Comparison of ENCODE assay signal across 8 cellular contexts in the genomic region with DNA sequence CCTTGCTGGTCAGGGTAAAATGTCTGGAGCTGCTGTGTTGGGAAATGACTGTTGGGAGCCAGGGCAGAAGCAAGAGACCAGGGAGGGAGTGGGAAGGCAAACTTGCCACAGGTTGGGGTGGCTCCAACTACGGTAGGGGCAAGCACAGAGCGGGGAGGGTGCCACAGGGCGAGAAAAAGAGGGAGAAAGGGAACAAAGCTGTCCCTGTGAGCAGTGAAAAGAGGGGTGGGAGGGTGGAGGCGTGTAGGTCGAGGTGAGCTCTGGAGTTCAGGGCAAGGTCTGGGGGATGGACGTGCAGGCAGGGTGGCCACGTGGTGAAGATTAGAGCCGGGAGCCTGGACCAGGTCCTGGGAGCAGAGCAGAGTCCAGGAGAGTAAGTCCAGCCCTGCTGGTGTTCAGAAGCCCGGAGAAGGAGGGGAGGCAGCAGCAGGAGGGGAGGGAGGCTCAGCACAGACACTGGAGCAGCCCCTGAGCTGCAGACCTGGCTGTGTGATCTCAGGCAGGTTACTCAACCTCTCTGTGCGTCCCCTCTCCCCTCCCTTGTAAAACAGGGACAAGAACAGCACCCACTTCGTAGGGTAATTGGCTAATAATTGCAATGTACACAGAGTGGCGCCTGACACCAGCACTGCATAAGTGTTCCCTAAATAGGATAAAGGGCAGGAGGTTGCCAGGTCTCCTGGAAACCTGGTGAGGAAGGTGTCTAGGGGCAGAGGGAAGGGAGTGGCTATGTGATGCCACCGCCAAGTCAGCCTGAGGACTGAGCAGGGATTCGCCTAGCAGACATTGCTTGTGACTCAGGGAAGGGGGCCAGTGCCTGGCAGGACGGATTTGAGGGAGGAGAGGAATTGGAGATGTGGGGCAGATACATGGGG. TPM values are rescaled to one million over a fixed set of nuclear protein-coding genes. Genes with fewer than 3 reads are reported as not detected.
DNase-seq lines count a peak whose midpoint lies in the region; ATAC-seq, FAIRE-seq and TF ChIP-seq lines count a peak whose summit lies in the region.

No MANE protein-coding gene starts in this region.

- no peaks in the 10 kb centered on the region for H3K36me3 Mint-ChIP-seq in T-cell

- H3K4me1 ChIP-seq in spleen: peaks cover 36 to 92% (median 77%) of the 10 kb centered on the region in 6 donors

- POLR2A ChIA-PET in T-cell (lab: Charles Lee): interaction anchor here in 1 of 2 donors (0.6 kb wide), 1 partner anchor 9 kb away, joined by 4 read pairs; no protein-coding TSS in a partner anchor

- peaks cover 0 to 5% (median 2%) of the 10 kb centered on the region in 6 donors for H3K36me3 ChIP-seq in spleen

- ATAC-seq in T-cell (replicated peaks in 1 of 4) (no peak), left ventricle myocardium superior (no peak)

- 77 to 88% (median 79%) methylated on average over 15 of the region's 15 CpGs for WGBS in spleen, 5 donors

- H3K4me3 Mint-ChIP-seq in T-cell: peak overlapping the region in 1 of 3 donors; percentile 42

- no peak overlapping the region for H3K4me3 ChIP-seq in spleen

- no peaks in the 10 kb centered on the region for H3K27me3 Mint-ChIP-seq in T-cell

- H3K9me3 Mint-ChIP-seq in T-cell: no peaks in the 10 kb centered on the region

- intact Hi-C loops in left ventricle myocardium superior (cut with micrococcal nuclease) (no loop called here), spleen (cut with DNase I; ENCODE audit: low total_unique reads) (no loop called here)

- no peak for TF ChIP-seq CTCF in spleen (IDR thresholded peaks at IDR 0.05 in 8 of 11, conservative IDR thresholded peaks at IDR 0.05 in 3 of 11)

- TF ChIP-seq POLR2A in spleen (IDR thresholded peaks at IDR 0.05): no peak

- CTCF ChIA-PET in T-cell (lab: Charles Lee): no interaction called here

- peaks cover 58 to 68% (median 58%) of the 10 kb centered on the region in 3 donors for H3K4me1 Mint-ChIP-seq in T-cell

- peak overlapping the region; percentile 77 to 82 for H3K27ac Mint-ChIP-seq in T-cell

- DNase-seq in NCI-H146 (lab: John Stamatoyannopoulos, UW) (peak; percentile 21), NCI-H146 treated with DMSO at 0.1 percent for 48 hours (lab: John Stamatoyannopoulos, UW; ENCODE audit: unreplicated experiment) (no peak), T-cell (no peak), left ventricle myocardium superior (peak; percentile 33), spleen (peak; percentile 69), middle frontal gyrus (ENCODE audit: extremely low spot score, low spot score) (no peak), frontal cortex (ENCODE audit: low spot score in 2 of 2) (no peak), nucleus accumbens (lab: John Stamatoyannopoulos, UW) (no peak)

- no peak for FAIRE-seq in frontal cortex (lab: Jason Lieb, UNC)

- H3K27ac ChIP-seq in spleen: peak overlapping the region in 4 of 8 donors; percentile 95 to 100 (median 98)

- no peaks in the 10 kb centered on the region for H3K27me3 ChIP-seq in spleen (replicated peaks in 1 of 7)

- no peaks in the 10 kb centered on the region for H3K9me3 ChIP-seq in spleen

RNA-seq across cellular contexts. Expression of a gene that starts 3.2 kb away (rescaled TPM):
- total RNA-seq in T-cell (100 to 1,000 TPM in 3 of 5 donors, 10 to 100 TPM in 2; 75.7 to 119 (median 101) TPM), left ventricle myocardium superior (148 TPM), spleen (100 to 1,000 TPM; 106 to 152 (median 123) TPM), frontal cortex (35.5 TPM)
- polyA plus RNA-seq in spleen: 100 to 1,000 TPM in 2 of 3 donors, 10 to 100 TPM in 1; 70.8 to 144 (median 105) TPM

RNA-seq across cellular contexts. Expression of a gene that starts 5.4 kb away (rescaled TPM):
- total RNA-seq in T-cell: 100 to 1,000 TPM; 139 to 221 (median 196) TPM
- total RNA-seq in left ventricle myocardium superior: 337 TPM
- total RNA-seq in spleen: 100 to 1,000 TPM; 138 to 275 (median 216) TPM
- 100 to 1,000 TPM; 480 to 562 (median 522) TPM for polyA plus RNA-seq in spleen
- total RNA-seq in frontal cortex: 150 TPM

RNA-seq across cellular contexts. Expression of a gene that starts 31.4 kb away (rescaled TPM):
- total RNA-seq in T-cell (1,000 to 10,000 TPM in 3 of 5 donors, 100 to 1,000 TPM in 2; 729 to 1,130 (median 1,073) TPM), left ventricle myocardium superior (6.0 TPM), spleen (100 to 1,000 TPM; 161 to 258 (median 237) TPM), frontal cortex (1.2 TPM)
- 100 to 1,000 TPM; 205 to 356 (median 329) TPM for polyA plus RNA-seq in spleen

RNA-seq across cellular contexts. Expression of a gene that starts 58.5 kb away (rescaled TPM):
- total RNA-seq in T-cell (100 to 1,000 TPM; 166 to 217 (median 178) TPM), left ventricle myocardium superior (9.4 TPM), spleen (100 to 1,000 TPM in 3 of 7 donors, 10 to 100 TPM in 4; 64.6 to 162 (median 94.7) TPM), frontal cortex (2.0 TPM)
- polyA plus RNA-seq in spleen: 100 to 1,000 TPM in 2 of 3 donors, 10 to 100 TPM in 1; 67.5 to 197 (median 152) TPM

Comparison
In these comparisons a context has a peak if more than half of its experiments do, and no peak if none do; other contexts are left out.
1. DNase-seq: peak in NCI-H146 (single experiment), left ventricle myocardium superior (single experiment) and spleen (single experiment); none in NCI-H146 treated with DMSO at 0.1 percent for 48 hours (single experiment), T-cell (0 of 34), middle frontal gyrus (single experiment), frontal cortex (0 of 2) and nucleus accumbens (0 of 56).
2. RNA of a gene that starts 31.4 kb away (total RNA-seq): 729 to 1,130 TPM in T-cell and 161 to 258 TPM in spleen; 6.0 TPM in left ventricle myocardium superior (single experiment) and 1.2 TPM in frontal cortex (single experiment); every median in the first group is over 10 times any median in the second.